8 cellular contexts compared by ENCODE assay signal in genomic region chr5:52989781-52990530, GRCh38. TPM values are rescaled to one million over a fixed set of nuclear protein-coding genes. Genes with fewer than 3 reads are reported as not detected.
DNase-seq lines count a peak whose midpoint lies in the region; ATAC-seq and TF ChIP-seq lines count a peak whose summit lies in the region.

No MANE protein-coding gene starts in this region.

- TF ChIP-seq POLR2A in right lobe of liver (IDR thresholded peaks at IDR 0.05), result no peak

- H3K27ac ChIP-seq in VCaP, result peak overlapping the region; percentile 62
- H3K27ac ChIP-seq in right lobe of liver, result no peak overlapping the region

- ATAC-seq in HG03354 (IDR thresholded peaks at IDR 0.05; ENCODE audit: poor library complexity, severe bottlenecking, unreplicated experiment) (peak; percentile 26), right lobe of liver (peak; percentile 64 to 67 (median 66))
- ATAC-seq in stimulated activated effector memory CD8-positive, alpha-beta T cell treated with anti-CD3 and anti-CD28 coated beads, Interleukin-12 subunit alpha, Interleukin-12 subunit beta, amount 100 ng/mL, for 72 hours, result peak; percentile 45

- 9% methylated on average over 21 of the region's 27 CpGs for WGBS in right lobe of liver (ENCODE audit: insufficient coverage, low coverage, low lambda C conversion rate, missing lambda C conversion rate)

- H3K36me3 ChIP-seq in right lobe of liver, result no peaks in the 10 kb centered on the region

- no peaks in the 10 kb centered on the region for H3K9me3 ChIP-seq in right lobe of liver

- DNase-seq in NCI-H1417 (lab: John Stamatoyannopoulos, UW) (peak in 2 of 3 experiments; percentile 36 to 56), NCI-H1417 treated with DMSO at 0.1 percent for 48 hours (lab: John Stamatoyannopoulos, UW) (no peak), dermis microvascular lymphatic vessel endothelial cell (ENCODE audit: low read depth in 2 of 2) (peak; percentile 29 to 80), right lobe of liver (peak; percentile 45 to 55 (median 51)), NOMO-1 treated with dmso at 0.1 percent for 144 hours (lab: John Stamatoyannopoulos, UW; ENCODE audit: unreplicated experiment) (no peak)
- peak in 1 of 2 donors; percentile 55 for DNase-seq in stimulated activated effector memory CD8-positive, alpha-beta T cell treated with anti-CD3 and anti-CD28 coated beads, Interleukin-12 subunit alpha, Interleukin-12 subunit beta, amount 100 ng/mL, for 72 hours (ENCODE audit: low spot score in 2 of 2)

- H3K4me3 Mint-ChIP-seq in stimulated activated effector memory CD8-positive, alpha-beta T cell treated with anti-CD3 and anti-CD28 coated beads, Interleukin-12 subunit alpha, Interleukin-12 subunit beta, amount 100 ng/mL, for 72 hours, result peak overlapping the region; percentile 68

- peaks cover 11% of the 10 kb centered on the region for H3K4me1 Mint-ChIP-seq in stimulated activated effector memory CD8-positive, alpha-beta T cell treated with anti-CD3 and anti-CD28 coated beads, Interleukin-12 subunit alpha, Interleukin-12 subunit beta, amount 100 ng/mL, for 72 hours

- H3K27ac Mint-ChIP-seq in stimulated activated effector memory CD8-positive, alpha-beta T cell treated with anti-CD3 and anti-CD28 coated beads, Interleukin-12 subunit alpha, Interleukin-12 subunit beta, amount 100 ng/mL, for 72 hours, result no peak overlapping the region

- no peaks in the 10 kb centered on the region for H3K9me3 Mint-ChIP-seq in stimulated activated effector memory CD8-positive, alpha-beta T cell treated with anti-CD3 and anti-CD28 coated beads, Interleukin-12 subunit alpha, Interleukin-12 subunit beta, amount 100 ng/mL, for 72 hours

- intact Hi-C loops in right lobe of liver (cut with DNase I), result no loop called here

- peak; percentile 34 for TF ChIP-seq CTCF in VCaP (conservative IDR thresholded peaks at IDR 0.05)
- peak in 3 of 4 donors; percentile 13 to 31 (median 24) for TF ChIP-seq CTCF in right lobe of liver (IDR thresholded peaks at IDR 0.05)

- H3K27me3 ChIP-seq in right lobe of liver, result no peaks in the 10 kb centered on the region

- no peaks in the 10 kb centered on the region for H3K36me3 Mint-ChIP-seq in stimulated activated effector memory CD8-positive, alpha-beta T cell treated with anti-CD3 and anti-CD28 coated beads, Interleukin-12 subunit alpha, Interleukin-12 subunit beta, amount 100 ng/mL, for 72 hours

- peak overlapping the region; percentile 45 to 50 (median 49) for H3K4me3 ChIP-seq in right lobe of liver

- peaks cover 0 to 10% (median 1%) of the 10 kb centered on the region in 4 donors for H3K4me1 ChIP-seq in right lobe of liver

RNA-seq across cellular contexts. Expression of gene ITGA2, which starts 0.8 kb away (rescaled TPM):
- total RNA-seq in dermis microvascular lymphatic vessel endothelial cell (38.4 and 63.5 TPM in 2 replicates), right lobe of liver (1 to 10 TPM in 1 of 6 experiments, under 1 TPM in 5; 0.11 to 1.6 (median 0.40) TPM)

Comparison
In these comparisons a context has a peak if more than half of its experiments do, and no peak if none do; other contexts are left out.
1. DNase-seq: peak in NCI-H1417 (2 of 3), dermis microvascular lymphatic vessel endothelial cell (2 of 2) and right lobe of liver (3 of 3); none in NCI-H1417 treated with DMSO at 0.1 percent for 48 hours (single experiment) and NOMO-1 treated with dmso at 0.1 percent for 144 hours (single experiment).
2. RNA of gene ITGA2, which starts 0.8 kb away (total RNA-seq): 38.4 to 63.5 TPM in dermis microvascular lymphatic vessel endothelial cell; 0.11 to 1.6 TPM in right lobe of liver; every median in the first group is over 10 times any median in the second.
3. Peak in every context shown above with its lines, with median percentiles within 50 percentile points of each other: ATAC-seq.